7 cellular contexts compared by ENCODE assay signal in genomic region chr14:58297412-58297761, GRCh38. TPM values are rescaled to one million over a fixed set of nuclear protein-coding genes. Genes with fewer than 3 reads are reported as not detected.
A peak's percentile ranks its signal among the peaks of the same experiment; 100 is the strongest.
DNase-seq lines count a peak whose midpoint lies in the region; ATAC-seq and TF ChIP-seq lines count a peak whose summit lies in the region.

No MANE protein-coding gene starts in this region.

- ATAC-seq in GM19395 (IDR thresholded peaks at IDR 0.05; ENCODE audit: unreplicated experiment) (peak; percentile 20), sciatic nerve (peak; percentile 2)

- peaks cover 19% of the 10 kb centered on the region for H3K4me1 ChIP-seq in KMS-11 (ENCODE audit: low read depth, poor library complexity, severe bottlenecking)

- peak overlapping the region; percentile 88 for H3K9ac ChIP-seq in KMS-11

- H2AFZ ChIP-seq in KMS-11 (ENCODE audit: low read depth): peak overlapping the region; percentile 53; the same call in 1 of the 2 replicates

- no peaks in the 10 kb centered on the region for H3K36me3 ChIP-seq in KMS-11 (ENCODE audit: insufficient read depth)

- H4K20me1 ChIP-seq in KMS-11 (ENCODE audit: insufficient read depth): no peaks in the 10 kb centered on the region

- intact Hi-C loops in sciatic nerve (cut with DNase I): no loop called here

- no peaks in the 10 kb centered on the region for H3K27me3 ChIP-seq in KMS-11 (ENCODE audit: insufficient read depth, low read depth)

- peak overlapping the region; percentile 82; the same call in 1 of the 2 replicates for H3K4me2 ChIP-seq in KMS-11

- H3K4me3 ChIP-seq in KMS-11 (IDR thresholded peaks at IDR 0.05; ENCODE audit: insufficient read depth, low read depth, low read length) (no peak overlapping the region), epithelial cell of proximal tubule (ENCODE audit: low read depth, low read length) (peak overlapping the region; percentile 85)

- H3K27ac ChIP-seq in KMS-11: peak overlapping the region; percentile 96

- H3K79me2 ChIP-seq in KMS-11 (ENCODE audit: insufficient read depth, low read depth): peaks cover 74% of the 10 kb centered on the region

- DNase-seq in epithelial cell of proximal tubule (ENCODE audit: low read depth) (no peak), sciatic nerve (ENCODE audit: low spot score) (peak; percentile 70), epidermal melanocyte (ENCODE audit: insufficient read length, low spot score) (no peak), NOMO-1 (lab: John Stamatoyannopoulos, UW; ENCODE audit: unreplicated experiment in 2 of 2) (no peak)
- no peak for DNase-seq in stimulated activated CD4-positive, alpha-beta T cell treated with anti-CD3 and anti-CD28 coated beads, Interleukin-12 subunit alpha, Interleukin-12 subunit beta, amount 100 ng/mL, for 4 hours

- TF ChIP-seq CTCF in KMS-11 (conservative IDR thresholded peaks at IDR 0.05; ENCODE audit: low read depth, low read length) (no peak), epithelial cell of proximal tubule (conservative IDR thresholded peaks at IDR 0.05; ENCODE audit: low read depth, low read length) (no peak)

RNA-seq across cellular contexts. Expression of gene ARID4A, which starts 1.0 kb away (rescaled TPM):
- total RNA-seq in epithelial cell of proximal tubule (2.7 and 8.6 TPM in 2 replicates), sciatic nerve (38.4 TPM)

RNA-seq across cellular contexts. Expression of gene PSMA3, which starts 52.7 kb away (rescaled TPM):
- total RNA-seq in epithelial cell of proximal tubule (255 TPM in 2 replicates), sciatic nerve (127 TPM)
